10 cellular contexts compared by ENCODE assay signal in genomic region chr11:73981051-73981805, GRCh38. TPM values are rescaled to one million over a fixed set of nuclear protein-coding genes. Genes with fewer than 3 reads are reported as not detected.
DNase-seq lines count a peak whose midpoint lies in the region; ATAC-seq and TF ChIP-seq lines count a peak whose summit lies in the region.
"Had no signal": no experiment of that assay in that cellular context is flagged by ENCODE, and none has a peak within 500 bp of the region (broad histone marks: within the 10 kb centered on the region; RNA-seq: fewer than 3 reads in every experiment).

No MANE protein-coding gene starts in this region.

- DNase-seq in PC-9 (no peak), esophagus muscularis mucosa (ENCODE audit: extremely low spot score) (no peak), sigmoid colon (peak; percentile 39), mucosa of descending colon (no peak), medulla oblongata (ENCODE audit: extremely low spot score) (no peak), kidney glomerular epithelial cell (lab: John Stamatoyannopoulos, UW) (no peak)
- DNase-seq in stimulated activated CD4-positive, alpha-beta T cell treated with anti-CD3 and anti-CD28 coated beads, Interleukin-15, amount 100 ng/mL, for 24 hours, result no peak
- DNase-seq: amygdala, NCI-H1694 treated with DMSO at 0.1 percent for 48 hours had no signal

- TF ChIP-seq EP300 in esophagus muscularis mucosa (IDR thresholded peaks at IDR 0.05) (no peak), sigmoid colon (IDR thresholded peaks at IDR 0.05) (no peak)

- H3F3A ChIP-seq in PC-9 (ENCODE audit: insufficient read depth, low read depth), result peaks cover 11% of the 10 kb centered on the region; the same call in 1 of the 2 replicates

- intact Hi-C loops in PC-9 (cut with micrococcal nuclease; ENCODE audit: unreplicated experiment) (loop anchor here (5.0 kb wide), 2 partner anchors 46 to 111 kb away; no protein-coding TSS in a partner anchor), esophagus muscularis mucosa (cut with DNase I) (no loop called here), sigmoid colon (cut with DNase I) (loop anchor here (5.0 kb wide), 1 partner anchor 191 kb away; the partner anchor contains the start of genes C2CD3 and PPME1), mucosa of descending colon (cut with DNase I, micrococcal nuclease) (no loop called here)

- ATAC-seq in GM18505 (IDR thresholded peaks at IDR 0.05; ENCODE audit: unreplicated experiment) (no peak), mucosa of descending colon (no peak)

- CTCF ChIA-PET in PC-9 (lab: Charles Lee), result no interaction called here

- H3K27me3 ChIP-seq in PC-9 (ENCODE audit: insufficient read depth, low read depth) (no peaks in the 10 kb centered on the region), esophagus muscularis mucosa (no peaks in the 10 kb centered on the region), sigmoid colon (no peaks in the 10 kb centered on the region)

- H3K9me2 ChIP-seq in PC-9 (ENCODE audit: insufficient read depth), result no peaks in the 10 kb centered on the region

- POLR2A ChIA-PET in PC-9 (lab: Charles Lee; ENCODE audit: unreplicated experiment), result interaction anchor here (0.6 kb wide), 1 partner anchor 88 kb away, joined by 6 read pairs; no protein-coding TSS in a partner anchor

- H3K4me3 ChIP-seq in PC-9, result peak overlapping the region; percentile 70; the same call in 1 of the 2 replicates
- H3K4me3 ChIP-seq in esophagus muscularis mucosa, result peak overlapping the region; percentile 53 to 70 (median 67)
- peak overlapping the region in 2 of 4 donors; percentile 65 for H3K4me3 ChIP-seq in sigmoid colon
- H3K4me3 ChIP-seq in mucosa of descending colon, result no peak overlapping the region

- BruUV-seq in PC-9 (replicated peaks; lab: Mats Ljungman, UMichigan), result no TSS peak

- H4K20me1 ChIP-seq in PC-9 (ENCODE audit: insufficient read depth), result no peaks in the 10 kb centered on the region

- H3K36me3 ChIP-seq in PC-9 (ENCODE audit: low read depth) (peaks cover 6% of the 10 kb centered on the region; the same call in 1 of the 2 replicates), esophagus muscularis mucosa (peaks cover 0 to 26% (median 22%) of the 10 kb centered on the region in 4 donors), sigmoid colon (peaks cover 0 to 23% (median 8%) of the 10 kb centered on the region in 4 donors), mucosa of descending colon (ENCODE audit: low read depth) (no peaks in the 10 kb centered on the region)

- peak overlapping the region; percentile 91 for H3K4me2 ChIP-seq in PC-9

- H3K27ac ChIP-seq in PC-9 (no peak overlapping the region), esophagus muscularis mucosa (replicated peaks in 1 of 4) (peak overlapping the region; percentile 76 to 93 (median 89)), sigmoid colon (peak overlapping the region; percentile 18 to 95 (median 86))

- H3K4me1 ChIP-seq in PC-9 (replicated peaks; ENCODE audit: insufficient read depth), result peaks cover 36% of the 10 kb centered on the region
- H3K4me1 ChIP-seq in esophagus muscularis mucosa, result peaks cover 13 to 25% (median 22%) of the 10 kb centered on the region in 4 donors
- peaks cover 0 to 19% (median 14%) of the 10 kb centered on the region in 4 donors for H3K4me1 ChIP-seq in sigmoid colon
- H3K4me1 ChIP-seq in mucosa of descending colon (ENCODE audit: low read depth), result peaks cover 22% of the 10 kb centered on the region

- H3K9me3 ChIP-seq in PC-9 (ENCODE audit: insufficient read depth, low read depth), result no peaks in the 10 kb centered on the region
- H3K9me3 ChIP-seq in esophagus muscularis mucosa, result no peaks in the 10 kb centered on the region
- H3K9me3 ChIP-seq in sigmoid colon, result no peaks in the 10 kb centered on the region
- H3K9me3 ChIP-seq in mucosa of descending colon, result no peaks in the 10 kb centered on the region

- TF ChIP-seq CTCF in PC-9 (conservative IDR thresholded peaks at IDR 0.05) (no peak), esophagus muscularis mucosa (IDR thresholded peaks at IDR 0.05) (no peak), sigmoid colon (IDR thresholded peaks at IDR 0.05) (no peak), mucosa of descending colon (IDR thresholded peaks at IDR 0.05) (no peak)

- WGBS in esophagus muscularis mucosa, result 82% methylated on average over 13 of the region's 13 CpGs
- 55 to 61% methylated on average over 13 of the region's 13 CpGs for WGBS in sigmoid colon, 2 donors

- peaks cover 17% of the 10 kb centered on the region for H3K79me2 ChIP-seq in PC-9 (ENCODE audit: low read depth)

- no peak overlapping the region for H2AFZ ChIP-seq in PC-9

- TF ChIP-seq POLR2A in GM18505 (IDR thresholded peaks at IDR 0.05; ENCODE audit: borderline replicate concordance, extremely low read depth, insufficient read depth, insufficient read length) (peak; percentile 44), esophagus muscularis mucosa (IDR thresholded peaks at IDR 0.05; ENCODE audit: low read depth) (no peak), sigmoid colon (IDR thresholded peaks at IDR 0.05) (no peak)

RNA-seq across cellular contexts. Expression of gene UCP2, which starts 1.4 kb away (rescaled TPM):
- 27.2 and 36.8 TPM in 2 replicates for total RNA-seq in PC-9 (2021)
- 10 to 100 TPM; 22.4 to 43.6 (median 30.9) TPM for total RNA-seq in esophagus muscularis mucosa
- 10 to 100 TPM; 23.8 to 38.8 (median 27.9) TPM for total RNA-seq in sigmoid colon
- 100 to 1,000 TPM in 1 of 3 donors, 10 to 100 TPM in 2; 37.2 to 117 (median 52.5) TPM for polyA plus RNA-seq in sigmoid colon
- 10 to 100 TPM; 36.4 to 61.3 (median 39.9) TPM for total RNA-seq in mucosa of descending colon

RNA-seq across cellular contexts. Expression of gene UCP3, which starts 27.7 kb away (rescaled TPM):
- 2.0 and 2.4 TPM in 2 replicates for total RNA-seq in PC-9 (2021)
- total RNA-seq in esophagus muscularis mucosa, result 1 to 10 TPM in 3 of 4 donors, under 1 TPM in 1; 0.78 to 5.6 (median 1.3) TPM
- total RNA-seq in sigmoid colon, result 1 to 10 TPM in 2 of 4 donors, under 1 TPM in 2; 0.41 to 2.8 (median 1.0) TPM
- polyA plus RNA-seq in sigmoid colon, result 1 to 10 TPM in 1 of 3 donors, under 1 TPM in 1, not detected in 1; 0.23 to 1.9 TPM
- 1 to 10 TPM in 2 of 3 donors, under 1 TPM in 1; 0.90 to 2.8 (median 2.2) TPM for total RNA-seq in mucosa of descending colon

RNA-seq across cellular contexts. Expression of gene DNAJB13, which starts 30.4 kb away (rescaled TPM):
- total RNA-seq in PC-9 (2021) (0.79 and 0.90 TPM in 2 replicates), esophagus muscularis mucosa (not detected), sigmoid colon (under 1 TPM in 1 of 4 donors, not detected in 3; 0.27 TPM), mucosa of descending colon (not detected)
- not detected for polyA plus RNA-seq in sigmoid colon

Comparison
In these comparisons a context has a peak if more than half of its experiments do, and no peak if none do; other contexts are left out.
1. intact Hi-C loops: an anchor here in PC-9 (5.0 kb wide) and sigmoid colon (5.0 kb wide); none called in esophagus muscularis mucosa and mucosa of descending colon.